In the genomic region with DNA sequence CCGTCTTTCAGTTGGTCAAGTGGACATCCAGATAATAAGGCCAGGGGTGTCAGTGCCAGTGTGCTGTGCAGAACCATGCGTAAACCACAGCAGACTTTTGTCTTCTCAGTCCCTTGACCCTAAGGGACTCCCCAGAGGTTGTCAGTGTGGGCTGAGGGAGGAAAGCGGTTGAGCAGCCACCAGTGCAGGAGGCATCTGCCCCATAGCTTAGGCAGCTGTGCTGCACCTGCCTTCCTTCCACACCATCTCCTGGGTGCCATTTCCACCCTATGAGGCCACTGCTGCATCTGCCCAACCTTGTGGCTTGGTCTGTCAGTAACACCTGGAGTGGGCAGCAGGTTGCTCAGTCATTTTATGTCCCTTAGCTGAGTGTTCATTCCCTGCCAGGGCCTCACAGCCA, we compare ENCODE assay signal across 16 cellular contexts. TPM values are rescaled to one million over a fixed set of nuclear protein-coding genes. Genes with fewer than 3 reads are reported as not detected.
DNase-seq lines count a peak whose midpoint lies in the region; ATAC-seq, FAIRE-seq and TF ChIP-seq lines count a peak whose summit lies in the region.
"Had no signal": no experiment of that assay in that cellular context is flagged by ENCODE, and none has a peak within 500 bp of the region (broad histone marks: within the 10 kb centered on the region; RNA-seq: fewer than 3 reads in every experiment).

No MANE protein-coding gene starts in this region.

- H3K9me3 ChIP-seq in HepG2 (ENCODE audit: low read length) (no peaks in the 10 kb centered on the region), right lobe of liver (no peaks in the 10 kb centered on the region)
- H3K9me3 ChIP-seq: HAP-1 had no signal

- no peak for FAIRE-seq in HepG2 (lab: Jason Lieb, UNC)
- FAIRE-seq: HTR-8/SVneo had no signal

- H3K4me3 Mint-ChIP-seq in WTC11: no peak overlapping the region
- H3K4me3 Mint-ChIP-seq in stimulated activated memory B cell treated with anti-CD40 and anti-IgM and Interleukin-4, amounts not matched to agents 10 μg/mL and 1 μg/mL and 100 μg/mL, for 72 hours: no peak overlapping the region
- H3K4me3 Mint-ChIP-seq: CD4-positive, alpha-beta memory T cell; T-helper 1 cell treated with Interleukin-12 subunit alpha and Interleukin-12 subunit beta and Interleukin-4 antibody, amounts not matched to agents 30 μg/mL and 1 μg/mL, for 36 hours had no signal

- TF ChIP-seq RAD21 in HepG2 (CRISPR knock-in tag; IDR thresholded peaks at IDR 0.05): no peak

- no peak for TF ChIP-seq POLR2A in HepG2 (IDR thresholded peaks at IDR 0.05; ENCODE audit: insufficient read depth in 1 of 2, low read depth in 2 of 2, low read length in 2 of 2)
- TF ChIP-seq POLR2A in right lobe of liver (IDR thresholded peaks at IDR 0.05): no peak

- H3K27ac Mint-ChIP-seq in WTC11: 0 out of 2 replicates have a peak overlapping the region, but pooled peaks have one; percentile 45
- H3K27ac Mint-ChIP-seq in stimulated activated memory B cell treated with anti-CD40 and anti-IgM and Interleukin-4, amounts not matched to agents 10 μg/mL and 1 μg/mL and 100 μg/mL, for 72 hours: no peak overlapping the region
- H3K27ac Mint-ChIP-seq: CD4-positive, alpha-beta memory T cell; T-helper 1 cell treated with Interleukin-12 subunit alpha and Interleukin-12 subunit beta and Interleukin-4 antibody, amounts not matched to agents 30 μg/mL and 1 μg/mL, for 36 hours had no signal

- CTCF ChIA-PET in HepG2 (lab: Yijun Ruan, JAX; ENCODE audit: low intra/inter-chr PET ratio, low total read pairs) (no interaction called here), WTC11 (lab: Charles Lee) (interaction anchor here (0.6 to 0.7 kb wide), 2 partner anchors 26 to 154 kb away, joined by 3 read pairs; partner anchors contain the start of gene PRPF6)

- H3K4me3 ChIP-seq in HepG2 (replicated peaks in 1 of 3; ENCODE audit: insufficient read depth in 1 of 3, low read depth in 2 of 3, low read length in 3 of 3): no peak overlapping the region
- H3K4me3 ChIP-seq in right lobe of liver: no peak overlapping the region
- H3K4me3 ChIP-seq: HAP-1 had no signal

- POLR2A ChIA-PET in HepG2 (lab: Yijun Ruan, JAX) (interaction anchor here (0.7 to 2.0 kb wide), 4 partner anchors 10 to 47 kb away, joined by 3 to 12 read pairs (median 5); partner anchors contain the start of gene PRPF6), WTC11 (lab: Charles Lee) (no interaction called here)

- H3K27ac ChIP-seq in HepG2 (ENCODE audit: extremely low read length, insufficient read depth, low read length) (no peak overlapping the region), right lobe of liver (no peak overlapping the region)

- 100% methylated on average over 3 of the region's 3 CpGs for WGBS in HepG2 (ENCODE audit: low lambda C conversion rate)
- WGBS in right lobe of liver (ENCODE audit: insufficient coverage, low coverage, low lambda C conversion rate, missing lambda C conversion rate): no CpG with 5 or more reads among the region's 3 CpGs

- H3K9ac ChIP-seq in HepG2 (ENCODE audit: insufficient read depth, low read depth, low read length): no peak overlapping the region

- TF ChIP-seq CTCF in HepG2 (CRISPR knock-in tag; IDR thresholded peaks at IDR 0.05): no peak
- TF ChIP-seq CTCF in right lobe of liver (IDR thresholded peaks at IDR 0.05): no peak
- no peak for TF ChIP-seq CTCF in WTC11 (IDR thresholded peaks at IDR 0.05)

- peaks cover 53 to 83% of the 10 kb centered on the region in 2 experiments for H3K36me3 ChIP-seq in HepG2 (replicated peaks in 1 of 2; ENCODE audit: control insufficient read depth in 1 of 2, insufficient read depth in 2 of 2, low read length in 2 of 2)
- peaks cover 0 to 61% (median 19%) of the 10 kb centered on the region in 4 donors for H3K36me3 ChIP-seq in right lobe of liver

- BruUV-seq in HepG2 (replicated peaks; lab: Mats Ljungman, UMichigan): no TSS peak

- H3K27me3 ChIP-seq in HepG2 (ENCODE audit: control insufficient read depth in 1 of 2, insufficient read depth in 2 of 2, low read length in 2 of 2): no peaks in the 10 kb centered on the region
- H3K27me3 ChIP-seq in right lobe of liver: no peaks in the 10 kb centered on the region

- H3K4me1 Mint-ChIP-seq in WTC11: no peaks in the 10 kb centered on the region
- no peaks in the 10 kb centered on the region for H3K4me1 Mint-ChIP-seq in stimulated activated memory B cell treated with anti-CD40 and anti-IgM and Interleukin-4, amounts not matched to agents 10 μg/mL and 1 μg/mL and 100 μg/mL, for 72 hours

- DNase-seq in HepG2 (ENCODE audit: low spot score) (no peak), right lobe of liver (no peak), NAMALWA (ENCODE audit: low spot score) (peak; percentile 22), WTC11 (ENCODE audit: low spot score) (no peak), UCSD-AML1 (lab: John Stamatoyannopoulos, UW; ENCODE audit: unreplicated experiment) (no peak)
- DNase-seq: CD4-positive, alpha-beta memory T cell; NCI-H187; PC-3 had no signal

- peaks cover 9% of the 10 kb centered on the region for H3K79me2 ChIP-seq in HepG2 (ENCODE audit: insufficient read depth, low read length)

- peaks cover 9% of the 10 kb centered on the region for H3K9me3 Mint-ChIP-seq in WTC11
- peaks cover 5% of the 10 kb centered on the region for H3K9me3 Mint-ChIP-seq in stimulated activated memory B cell treated with anti-CD40 and anti-IgM and Interleukin-4, amounts not matched to agents 10 μg/mL and 1 μg/mL and 100 μg/mL, for 72 hours

- no peaks in the 10 kb centered on the region for H3K27me3 Mint-ChIP-seq in WTC11 (ENCODE audit: low read depth)
- no peaks in the 10 kb centered on the region for H3K27me3 Mint-ChIP-seq in stimulated activated memory B cell treated with anti-CD40 and anti-IgM and Interleukin-4, amounts not matched to agents 10 μg/mL and 1 μg/mL and 100 μg/mL, for 72 hours
- H3K27me3 Mint-ChIP-seq: CD4-positive, alpha-beta memory T cell had no signal

- H4K20me1 ChIP-seq in HepG2 (ENCODE audit: insufficient read depth, low read length): no peaks in the 10 kb centered on the region

- intact Hi-C loops in HepG2 (cut with micrococcal nuclease; ENCODE audit: unreplicated experiment): no loop called here
- intact Hi-C loops in right lobe of liver (cut with DNase I): no loop called here

- H3K4me2 ChIP-seq in HepG2 (ENCODE audit: low read depth, low read length): no peak overlapping the region

- peaks cover 54% of the 10 kb centered on the region for H3K36me3 Mint-ChIP-seq in WTC11
- H3K36me3 Mint-ChIP-seq in stimulated activated memory B cell treated with anti-CD40 and anti-IgM and Interleukin-4, amounts not matched to agents 10 μg/mL and 1 μg/mL and 100 μg/mL, for 72 hours: peaks cover 61% of the 10 kb centered on the region

- H2AFZ ChIP-seq in HepG2 (ENCODE audit: low read length): no peak overlapping the region

- ATAC-seq in HepG2 (peak; percentile 21; the same call in 1 of the 3 replicates), right lobe of liver (no peak), WTC11 (no peak), GM19351 (IDR thresholded peaks at IDR 0.05; ENCODE audit: unreplicated experiment) (no peak), GM18868 (IDR thresholded peaks at IDR 0.05; ENCODE audit: unreplicated experiment) (no peak)
- peak; percentile 64 for ATAC-seq in stimulated activated memory B cell treated with anti-CD40 and anti-IgM and Interleukin-4, amounts not matched to agents 10 μg/mL and 1 μg/mL and 100 μg/mL, for 72 hours
- ATAC-seq: PC-3, SK-N-SH treated with all-trans-retinoic acid at 6 μM for 48 hours had no signal

- in situ Hi-C loops in HepG2 (cut with HindIII; ENCODE audit: extremely low pct_ligation_motif_present, low pct_unique_long_range_greater_than_20kb): no loop called here

- TF ChIP-seq EP300 in HepG2 (IDR thresholded peaks at IDR 0.05; ENCODE audit: low read depth in 2 of 2, low read length in 2 of 2) (no peak), HepG2 (CRISPR knock-in tag; IDR thresholded peaks at IDR 0.05; ENCODE audit: borderline replicate concordance) (no peak)

- H3K4me1 ChIP-seq in HepG2 (ENCODE audit: insufficient read depth, low read length): no peaks in the 10 kb centered on the region
- no peaks in the 10 kb centered on the region for H3K4me1 ChIP-seq in right lobe of liver
- H3K4me1 ChIP-seq: HAP-1 had no signal

RNA-seq across cellular contexts. Expression of gene PRPF6, which starts 26.0 kb away (rescaled TPM):
- total RNA-seq in HepG2 (2016; rRNA removed; fragmentation: Illumina TruSeq; extraction: Trizol): 101 and 127 TPM in 2 replicates
- 28.1 and 30.5 TPM in 2 replicates for total RNA-seq in HepG2 (2016; cell fraction: cytosol; rRNA removed; fragmentation: Illumina TruSeq; extraction: Trizol; ENCODE audit: low read depth)
- 101 and 116 TPM in 2 replicates for total RNA-seq in HepG2 (2016; cell fraction: insoluble cytoplasmic fraction; rRNA removed; fragmentation: Illumina TruSeq; extraction: Trizol)
- total RNA-seq in HepG2 (2016; cell fraction: membrane; rRNA removed; fragmentation: Illumina TruSeq; extraction: Trizol): 51.1 and 54.9 TPM in 2 replicates
- total RNA-seq in HepG2 (2016; cell fraction: nucleus; rRNA removed; fragmentation: Illumina TruSeq; extraction: Trizol): 68.1 and 77.4 TPM in 2 replicates
- polyA plus RNA-seq in HepG2 (2011; rRNA removed): 63.7 and 65.3 TPM in 2 replicates
- 58.9 and 67.6 TPM in 2 replicates for polyA plus RNA-seq in HepG2 (2011; cell fraction: cytosol; rRNA removed)
- polyA plus RNA-seq in HepG2 (2011; cell fraction: nucleus; rRNA removed): 82.2 and 84.5 TPM in 2 replicates
- 79.5 and 80.7 TPM in 2 replicates for polyA plus RNA-seq in HepG2 (2012)
- 41.2 and 42.1 TPM in 2 replicates for polyA plus RNA-seq in HepG2 (2016; cell fraction: cytosol; fragmentation: Illumina TruSeq; extraction: Trizol; ENCODE audit: low read depth)
- 130 and 149 TPM in 2 replicates for polyA plus RNA-seq in HepG2 (2016; cell fraction: insoluble cytoplasmic fraction; fragmentation: Illumina TruSeq; extraction: Trizol; ENCODE audit: low read depth)
- polyA plus RNA-seq in HepG2 (2016; cell fraction: membrane; fragmentation: Illumina TruSeq; extraction: Trizol; ENCODE audit: low read depth): 56.1 and 60.4 TPM in 2 replicates
- polyA plus RNA-seq in HepG2 (2016; cell fraction: nucleus; fragmentation: Illumina TruSeq; extraction: Trizol; ENCODE audit: insufficient read depth, low read depth): 122 TPM in 2 replicates
- polyA minus RNA-seq in HepG2 (2011; rRNA and poly(A)+ RNA removed; ENCODE audit: low replicate concordance): 50.1 and 75.7 TPM in 2 replicates
- 46.1 and 51.9 TPM in 2 replicates for polyA minus RNA-seq in HepG2 (2011; cell fraction: cytosol; rRNA and poly(A)+ RNA removed)
- 44.4 and 50.5 TPM in 2 replicates for polyA minus RNA-seq in HepG2 (2011; cell fraction: nucleus; rRNA and poly(A)+ RNA removed)
- total RNA-seq in right lobe of liver: 10 to 100 TPM; 21.7 to 28.9 (median 24.4) TPM
- 79.4 to 84.6 TPM (median 80.5 TPM) in 3 replicates for total RNA-seq in WTC11 (2021)

RNA-seq across cellular contexts. Expression of gene SAMD10, which starts 27.5 kb away (rescaled TPM):
- total RNA-seq in HepG2 (2016; rRNA removed; fragmentation: Illumina TruSeq; extraction: Trizol) (5.1 and 6.1 TPM in 2 replicates), right lobe of liver (1 to 10 TPM; 2.7 to 6.7 (median 3.5) TPM), WTC11 (2021) (4.6 to 6.2 TPM (median 4.8 TPM) in 3 replicates)
- 3.8 and 3.9 TPM in 2 replicates for total RNA-seq in HepG2 (2016; cell fraction: cytosol; rRNA removed; fragmentation: Illumina TruSeq; extraction: Trizol; ENCODE audit: low read depth)
- 4.7 and 6.8 TPM in 2 replicates for total RNA-seq in HepG2 (2016; cell fraction: insoluble cytoplasmic fraction; rRNA removed; fragmentation: Illumina TruSeq; extraction: Trizol)
- 7.9 and 9.1 TPM in 2 replicates for total RNA-seq in HepG2 (2016; cell fraction: membrane; rRNA removed; fragmentation: Illumina TruSeq; extraction: Trizol)
- total RNA-seq in HepG2 (2016; cell fraction: nucleus; rRNA removed; fragmentation: Illumina TruSeq; extraction: Trizol): 5.9 and 6.0 TPM in 2 replicates
- polyA plus RNA-seq in HepG2 (2011; rRNA removed): 11.0 and 11.8 TPM in 2 replicates
- polyA plus RNA-seq in HepG2 (2011; cell fraction: cytosol; rRNA removed): 5.2 and 8.8 TPM in 2 replicates
- polyA plus RNA-seq in HepG2 (2011; cell fraction: nucleus; rRNA removed): 51.4 and 63.7 TPM in 2 replicates
- 6.2 and 8.9 TPM in 2 replicates for polyA plus RNA-seq in HepG2 (2012)
- polyA plus RNA-seq in HepG2 (2016; cell fraction: cytosol; fragmentation: Illumina TruSeq; extraction: Trizol; ENCODE audit: low read depth): 8.7 and 9.1 TPM in 2 replicates
- 8.4 and 12.7 TPM in 2 replicates for polyA plus RNA-seq in HepG2 (2016; cell fraction: insoluble cytoplasmic fraction; fragmentation: Illumina TruSeq; extraction: Trizol; ENCODE audit: low read depth)
- polyA plus RNA-seq in HepG2 (2016; cell fraction: membrane; fragmentation: Illumina TruSeq; extraction: Trizol; ENCODE audit: low read depth): 15.2 and 15.4 TPM in 2 replicates
- 20.5 and 24.8 TPM in 2 replicates for polyA plus RNA-seq in HepG2 (2016; cell fraction: nucleus; fragmentation: Illumina TruSeq; extraction: Trizol; ENCODE audit: insufficient read depth, low read depth)
- 3.7 and 5.9 TPM in 2 replicates for polyA minus RNA-seq in HepG2 (2011; rRNA and poly(A)+ RNA removed; ENCODE audit: low replicate concordance)
- 4.8 and 6.0 TPM in 2 replicates for polyA minus RNA-seq in HepG2 (2011; cell fraction: cytosol; rRNA and poly(A)+ RNA removed)
- 3.3 and 4.0 TPM in 2 replicates for polyA minus RNA-seq in HepG2 (2011; cell fraction: nucleus; rRNA and poly(A)+ RNA removed)

RNA-seq across cellular contexts. Expression of gene C20orf204, which starts 29.1 kb away (rescaled TPM):
- total RNA-seq in HepG2 (2016; rRNA removed; fragmentation: Illumina TruSeq; extraction: Trizol): 36.8 and 80.0 TPM in 2 replicates
- total RNA-seq in HepG2 (2016; cell fraction: cytosol; rRNA removed; fragmentation: Illumina TruSeq; extraction: Trizol; ENCODE audit: low read depth): 48.6 and 61.3 TPM in 2 replicates
- total RNA-seq in HepG2 (2016; cell fraction: insoluble cytoplasmic fraction; rRNA removed; fragmentation: Illumina TruSeq; extraction: Trizol): 39.0 and 80.0 TPM in 2 replicates
- 57.5 and 77.5 TPM in 2 replicates for total RNA-seq in HepG2 (2016; cell fraction: membrane; rRNA removed; fragmentation: Illumina TruSeq; extraction: Trizol)
- 68.2 and 72.7 TPM in 2 replicates for total RNA-seq in HepG2 (2016; cell fraction: nucleus; rRNA removed; fragmentation: Illumina TruSeq; extraction: Trizol)
- polyA plus RNA-seq in HepG2 (2011; rRNA removed): 22.1 and 27.2 TPM in 2 replicates
- 22.8 and 58.2 TPM in 2 replicates for polyA plus RNA-seq in HepG2 (2011; cell fraction: cytosol; rRNA removed)
- polyA plus RNA-seq in HepG2 (2011; cell fraction: nucleus; rRNA removed): 143 and 193 TPM in 2 replicates
- polyA plus RNA-seq in HepG2 (2012): 13.4 and 16.2 TPM in 2 replicates
- polyA plus RNA-seq in HepG2 (2016; cell fraction: cytosol; fragmentation: Illumina TruSeq; extraction: Trizol; ENCODE audit: low read depth): 59.0 and 74.0 TPM in 2 replicates
- 48.7 and 49.5 TPM in 2 replicates for polyA plus RNA-seq in HepG2 (2016; cell fraction: insoluble cytoplasmic fraction; fragmentation: Illumina TruSeq; extraction: Trizol; ENCODE audit: low read depth)
- polyA plus RNA-seq in HepG2 (2016; cell fraction: membrane; fragmentation: Illumina TruSeq; extraction: Trizol; ENCODE audit: low read depth): 58.9 and 64.4 TPM in 2 replicates
- polyA plus RNA-seq in HepG2 (2016; cell fraction: nucleus; fragmentation: Illumina TruSeq; extraction: Trizol; ENCODE audit: insufficient read depth, low read depth): 152 and 164 TPM in 2 replicates
- polyA minus RNA-seq in HepG2 (2011; rRNA and poly(A)+ RNA removed; ENCODE audit: low replicate concordance): 1.8 and 19.7 TPM in 2 replicates
- 15.0 and 21.9 TPM in 2 replicates for polyA minus RNA-seq in HepG2 (2011; cell fraction: cytosol; rRNA and poly(A)+ RNA removed)
- 21.8 and 31.2 TPM in 2 replicates for polyA minus RNA-seq in HepG2 (2011; cell fraction: nucleus; rRNA and poly(A)+ RNA removed)
- total RNA-seq in right lobe of liver: 1 to 10 TPM in 1 of 6 experiments, under 1 TPM in 4, not detected in 1; 0.29 to 1.1 (median 0.44) TPM
- 1.6 to 2.4 TPM (median 2.1 TPM) in 3 replicates for total RNA-seq in WTC11 (2021)

RNA-seq across cellular contexts. Expression of gene ZNF512B, which starts 37.2 kb away (rescaled TPM):
- 22.0 and 30.6 TPM in 2 replicates for total RNA-seq in HepG2 (2016; rRNA removed; fragmentation: Illumina TruSeq; extraction: Trizol)
- 2.9 and 3.3 TPM in 2 replicates for total RNA-seq in HepG2 (2016; cell fraction: cytosol; rRNA removed; fragmentation: Illumina TruSeq; extraction: Trizol; ENCODE audit: low read depth)
- 19.4 and 31.9 TPM in 2 replicates for total RNA-seq in HepG2 (2016; cell fraction: insoluble cytoplasmic fraction; rRNA removed; fragmentation: Illumina TruSeq; extraction: Trizol)
- 12.6 and 13.7 TPM in 2 replicates for total RNA-seq in HepG2 (2016; cell fraction: membrane; rRNA removed; fragmentation: Illumina TruSeq; extraction: Trizol)
- 28.0 and 32.8 TPM in 2 replicates for total RNA-seq in HepG2 (2016; cell fraction: nucleus; rRNA removed; fragmentation: Illumina TruSeq; extraction: Trizol)
- 11.5 and 16.4 TPM in 2 replicates for polyA plus RNA-seq in HepG2 (2011; rRNA removed)
- polyA plus RNA-seq in HepG2 (2011; cell fraction: cytosol; rRNA removed): 9.0 and 12.7 TPM in 2 replicates
- 106 and 141 TPM in 2 replicates for polyA plus RNA-seq in HepG2 (2011; cell fraction: nucleus; rRNA removed)
- polyA plus RNA-seq in HepG2 (2012): 23.5 and 23.8 TPM in 2 replicates
- polyA plus RNA-seq in HepG2 (2016; cell fraction: cytosol; fragmentation: Illumina TruSeq; extraction: Trizol; ENCODE audit: low read depth): 2.1 and 2.2 TPM in 2 replicates
- polyA plus RNA-seq in HepG2 (2016; cell fraction: insoluble cytoplasmic fraction; fragmentation: Illumina TruSeq; extraction: Trizol; ENCODE audit: low read depth): 23.5 and 28.8 TPM in 2 replicates
- 8.1 and 9.6 TPM in 2 replicates for polyA plus RNA-seq in HepG2 (2016; cell fraction: membrane; fragmentation: Illumina TruSeq; extraction: Trizol; ENCODE audit: low read depth)
- 109 and 115 TPM in 2 replicates for polyA plus RNA-seq in HepG2 (2016; cell fraction: nucleus; fragmentation: Illumina TruSeq; extraction: Trizol; ENCODE audit: insufficient read depth, low read depth)
- polyA minus RNA-seq in HepG2 (2011; rRNA and poly(A)+ RNA removed; ENCODE audit: low replicate concordance): 5.2 and 21.4 TPM in 2 replicates
- 14.0 and 14.8 TPM in 2 replicates for polyA minus RNA-seq in HepG2 (2011; cell fraction: cytosol; rRNA and poly(A)+ RNA removed)
- polyA minus RNA-seq in HepG2 (2011; cell fraction: nucleus; rRNA and poly(A)+ RNA removed): 13.6 and 13.9 TPM in 2 replicates
- 10 to 100 TPM; 10.8 to 16.8 (median 14.0) TPM for total RNA-seq in right lobe of liver
- total RNA-seq in WTC11 (2021): 19.9 to 23.3 TPM (median 20.5 TPM) in 3 replicates

RNA-seq across cellular contexts. Expression of gene SOX18, which starts 42.5 kb away (rescaled TPM):
- total RNA-seq in HepG2 (2016; rRNA removed; fragmentation: Illumina TruSeq; extraction: Trizol) (1.3 and 1.9 TPM in 2 replicates), right lobe of liver (1 to 10 TPM; 4.1 to 7.8 (median 5.6) TPM), WTC11 (2021) (0.73 to 0.81 TPM (median 0.80 TPM) in 3 replicates)
- 1.1 and 1.6 TPM in 2 replicates for total RNA-seq in HepG2 (2016; cell fraction: cytosol; rRNA removed; fragmentation: Illumina TruSeq; extraction: Trizol; ENCODE audit: low read depth)
- 0.94 and 1.8 TPM in 2 replicates for total RNA-seq in HepG2 (2016; cell fraction: insoluble cytoplasmic fraction; rRNA removed; fragmentation: Illumina TruSeq; extraction: Trizol)
- total RNA-seq in HepG2 (2016; cell fraction: membrane; rRNA removed; fragmentation: Illumina TruSeq; extraction: Trizol): 2.7 and 3.0 TPM in 2 replicates
- 1.4 and 2.1 TPM in 2 replicates for total RNA-seq in HepG2 (2016; cell fraction: nucleus; rRNA removed; fragmentation: Illumina TruSeq; extraction: Trizol)
- polyA plus RNA-seq in HepG2 (2011; rRNA removed): 1.6 and 2.0 TPM in 2 replicates
- polyA plus RNA-seq in HepG2 (2011; cell fraction: cytosol; rRNA removed): 1.1 and 2.3 TPM in 2 replicates
- 8.4 and 10.3 TPM in 2 replicates for polyA plus RNA-seq in HepG2 (2011; cell fraction: nucleus; rRNA removed)
- 2.4 and 3.1 TPM in 2 replicates for polyA plus RNA-seq in HepG2 (2012)
- polyA plus RNA-seq in HepG2 (2016; cell fraction: cytosol; fragmentation: Illumina TruSeq; extraction: Trizol; ENCODE audit: low read depth): 1.8 and 1.9 TPM in 2 replicates
- polyA plus RNA-seq in HepG2 (2016; cell fraction: insoluble cytoplasmic fraction; fragmentation: Illumina TruSeq; extraction: Trizol; ENCODE audit: low read depth): 7.2 and 8.4 TPM in 2 replicates
- 3.3 and 4.0 TPM in 2 replicates for polyA plus RNA-seq in HepG2 (2016; cell fraction: membrane; fragmentation: Illumina TruSeq; extraction: Trizol; ENCODE audit: low read depth)
- polyA plus RNA-seq in HepG2 (2016; cell fraction: nucleus; fragmentation: Illumina TruSeq; extraction: Trizol; ENCODE audit: insufficient read depth, low read depth): 9.0 and 10.0 TPM in 2 replicates
- 0.28 and 1.8 TPM in 2 replicates for polyA minus RNA-seq in HepG2 (2011; rRNA and poly(A)+ RNA removed; ENCODE audit: low replicate concordance)
- polyA minus RNA-seq in HepG2 (2011; cell fraction: cytosol; rRNA and poly(A)+ RNA removed): 1.9 and 4.0 TPM in 2 replicates
- 0.77 and 0.87 TPM in 2 replicates for polyA minus RNA-seq in HepG2 (2011; cell fraction: nucleus; rRNA and poly(A)+ RNA removed)
- total RNA-seq: CD4-positive, alpha-beta memory T cell; Daoy had no signal
- polyA plus RNA-seq: CD4-positive, alpha-beta memory T cell had no signal

Comparison
In these comparisons a context has a peak if more than half of its experiments do, and no peak if none do; other contexts are left out.
1. ATAC-seq: peak in HepG2 (single experiment) and stimulated activated memory B cell treated with anti-CD40 and anti-IgM and Interleukin-4, amounts not matched to agents 10 μg/mL and 1 μg/mL and 100 μg/mL, for 72 hours (single experiment); none in right lobe of liver (0 of 4), WTC11 (single experiment), GM19351 (single experiment) and GM18868 (single experiment).
2. RNA of gene C20orf204, which starts 29.1 kb away (total RNA-seq): 36.8 to 80.0 TPM in HepG2; 1.6 to 2.4 TPM in WTC11 and 0.29 to 1.1 TPM in right lobe of liver; every median in the first group is over 10 times any median in the second.